In genomic region chr3:64290161-64290560, GRCh38 we compare ENCODE assay signal across 20 cellular contexts.
"Had no signal": no experiment of that assay in that cellular context is flagged by ENCODE, and none has a peak within 500 bp of the region (broad histone marks: within the 10 kb centered on the region; RNA-seq: fewer than 3 reads in every experiment).

No MANE protein-coding gene starts in this region.

- H3K79me2 ChIP-seq: parathyroid adenoma had no signal

- ATAC-seq: left ventricle myocardium superior; naive thymus-derived CD4-positive, alpha-beta T cell; right lobe of liver; stimulated activated naive B cell treated with anti-CD40 and anti-IgM and Interleukin-4, amounts not matched to agents 10 μg/mL and 1 μg/mL and 100 μg/mL, for 72 hours had no signal

- H3K9me3 ChIP-seq: esophagus squamous epithelium, prostate gland, right lobe of liver, testis, transverse colon had no signal

- H3K36me3 ChIP-seq: esophagus squamous epithelium, prostate gland, right lobe of liver, transverse colon had no signal

- H3K4me3 ChIP-seq: coronary artery, esophagus squamous epithelium, prostate gland, right lobe of liver, testis, transverse colon had no signal

- H3K27ac ChIP-seq: foreskin keratinocyte, parathyroid adenoma, prostate gland, right lobe of liver, testis had no signal

- H3K4me1 ChIP-seq: parathyroid adenoma, prostate gland, right lobe of liver, testis, transverse colon had no signal

- DNase-seq: caudate nucleus; effector CD4-positive, alpha-beta T cell; esophagus squamous epithelium; immature natural killer cell; kidney; left cardiac atrium; left ventricle myocardium superior; naive thymus-derived CD4-positive, alpha-beta T cell; nephron progenitor cell; retina; right lobe of liver; stimulated activated CD4-positive, alpha-beta T cell treated with anti-CD3 and anti-CD28 coated beads, Interleukin-2, amount 100 ng/mL, for 24 hours; stimulated activated CD4-positive, alpha-beta T cell treated with anti-CD3 and anti-CD28 coated beads, Interleukin-4, amount 100 ng/mL, for 4 hours; stimulated activated naive B cell treated with anti-CD40 and anti-IgM and Interleukin-4, amounts not matched to agents 10 μg/mL and 1 μg/mL and 100 μg/mL, for 72 hours; testis; transverse colon had no signal

- H3K27me3 ChIP-seq: esophagus squamous epithelium, foreskin keratinocyte, right lobe of liver, testis, transverse colon had no signal

- H2AFZ ChIP-seq: parathyroid adenoma had no signal

- H3K9ac ChIP-seq: parathyroid adenoma had no signal
